In genomic region chr10:49115796-49116508, GRCh38 we compare ENCODE assay signal across 11 cellular contexts. TPM values are rescaled to one million over a fixed set of nuclear protein-coding genes. Genes with fewer than 3 reads are reported as not detected.
A peak's percentile ranks its signal among the peaks of the same experiment; 100 is the strongest.
DNase-seq lines count a peak whose midpoint lies in the region; ATAC-seq and TF ChIP-seq lines count a peak whose summit lies in the region.
"Had no signal": no experiment of that assay in that cellular context is flagged by ENCODE, and none has a peak within 500 bp of the region (broad histone marks: within the 10 kb centered on the region; RNA-seq: fewer than 3 reads in every experiment).

No MANE protein-coding gene starts in this region.

- H3K4me1 Mint-ChIP-seq in neural progenitor cell = peaks cover 20% of the 10 kb centered on the region

- no peak overlapping the region for H3K9ac ChIP-seq in neural progenitor cell

- H3K4me1 ChIP-seq in right cardiac atrium (ENCODE audit: control insufficient read depth, insufficient read depth, low read length) (peaks cover 13% of the 10 kb centered on the region), ectodermal cell (ENCODE audit: control insufficient read depth, insufficient read depth, low read length) (peaks cover 5% of the 10 kb centered on the region), neural progenitor cell (peaks cover 22% of the 10 kb centered on the region), vagina (peaks cover 42% of the 10 kb centered on the region), BE2C (no peaks in the 10 kb centered on the region)

- H3K4me2 ChIP-seq in neural progenitor cell = peak overlapping the region; percentile 58

- H3K4me3 ChIP-seq in right cardiac atrium (ENCODE audit: low read length) (peak overlapping the region; percentile 83), ectodermal cell (ENCODE audit: insufficient read depth, low read depth, low read length) (peak overlapping the region; percentile 20), neural progenitor cell (peak overlapping the region; percentile 32), vagina (peak overlapping the region; percentile 54 to 87), BE2C (ENCODE audit: low read depth, low read length) (no peak overlapping the region)

- H3K9me3 Mint-ChIP-seq in neural progenitor cell = no peaks in the 10 kb centered on the region

- H3K4me3 Mint-ChIP-seq in neural progenitor cell = peak overlapping the region; percentile 77

- H3K27ac Mint-ChIP-seq in neural progenitor cell = no peak overlapping the region

- DNase-seq in right cardiac atrium (no peak), Right ventricle myocardium superior (no peak), neural progenitor cell (ENCODE audit: low spot score) (no peak), vagina (ENCODE audit: extremely low spot score in 2 of 2) (peak; percentile 82 to 94), cerebellar nuclear complex (lab: John Stamatoyannopoulos, UW) (no peak), BE2C (no peak)
- no peak for DNase-seq in activated CD4-positive, alpha-beta T cell treated with anti-CD3 and anti-CD28 coated beads for 4 hours
- DNase-seq: activated effector memory CD4-positive, alpha-beta T cell treated with anti-CD3 and anti-CD28 coated beads, Interleukin-2, amount 50 U/mL, for 16 hours had no signal

- no peaks in the 10 kb centered on the region for H3K79me2 ChIP-seq in neural progenitor cell (ENCODE audit: low read depth)

- H3K36me3 ChIP-seq in ectodermal cell (ENCODE audit: control insufficient read depth, insufficient read depth, low read length) (no peaks in the 10 kb centered on the region), neural progenitor cell (no peaks in the 10 kb centered on the region), vagina (no peaks in the 10 kb centered on the region), BE2C (no peaks in the 10 kb centered on the region)

- TF ChIP-seq CTCF in neural progenitor cell (IDR thresholded peaks at IDR 0.05) (no peak), vagina (IDR thresholded peaks at IDR 0.05) (no peak), BE2C (IDR thresholded peaks at IDR 0.05; ENCODE audit: low read depth, low read length) (no peak)

- ATAC-seq in right cardiac atrium (no peak), Right ventricle myocardium superior (ENCODE audit: poor library complexity) (no peak)

- no peak for TF ChIP-seq POLR2A in vagina (IDR thresholded peaks at IDR 0.05)

- H3K9me3 ChIP-seq in right cardiac atrium (ENCODE audit: control insufficient read depth, low read length) (no peaks in the 10 kb centered on the region), ectodermal cell (ENCODE audit: control insufficient read depth, low read length) (no peaks in the 10 kb centered on the region), neural progenitor cell (ENCODE audit: low read depth) (no peaks in the 10 kb centered on the region), vagina (no peaks in the 10 kb centered on the region), BE2C (no peaks in the 10 kb centered on the region)

- no peaks in the 10 kb centered on the region for H4K20me1 ChIP-seq in neural progenitor cell (ENCODE audit: low read depth)

- peaks cover 13% of the 10 kb centered on the region for H3K27me3 Mint-ChIP-seq in neural progenitor cell (ENCODE audit: insufficient read depth, low read depth)

- intact Hi-C loops in right cardiac atrium (cut with DNase I) = loop anchor here in 2 of 4 donors (10.0 kb wide), 1 partner anchor 111 kb away; no protein-coding TSS in a partner anchor
- intact Hi-C loops in Right ventricle myocardium superior (cut with DNase I) = loop anchor here (10.0 kb wide), 1 partner anchor 111 kb away; no protein-coding TSS in a partner anchor
- intact Hi-C loops in vagina (cut with DNase I) = no loop called here

- 81% methylated on average over 14 of the region's 14 CpGs for WGBS in right cardiac atrium
- WGBS in ectodermal cell, 2 experiments = 84 to 86% methylated on average over 14 of the region's 14 CpGs

- no peaks in the 10 kb centered on the region for H3K27me3 ChIP-seq in right cardiac atrium (ENCODE audit: control insufficient read depth, insufficient read depth)
- H3K27me3 ChIP-seq in ectodermal cell (ENCODE audit: control insufficient read depth, insufficient read depth, low read length, poor library complexity, severe bottlenecking) = peaks cover 19% of the 10 kb centered on the region
- H3K27me3 ChIP-seq in neural progenitor cell = peaks cover 25% of the 10 kb centered on the region
- H3K27me3 ChIP-seq in vagina = no peaks in the 10 kb centered on the region
- peaks cover 5% of the 10 kb centered on the region; the same call in 1 of the 2 replicates for H3K27me3 ChIP-seq in BE2C

- no peak overlapping the region for H2AFZ ChIP-seq in neural progenitor cell (replicated peaks)

- H3K36me3 Mint-ChIP-seq in neural progenitor cell = no peaks in the 10 kb centered on the region

- H3K27ac ChIP-seq in right cardiac atrium (ENCODE audit: low read length) (no peak overlapping the region), ectodermal cell (ENCODE audit: insufficient read depth, low read depth, low read length, poor library complexity, severe bottlenecking) (no peak overlapping the region), neural progenitor cell (no peak overlapping the region), vagina (peak overlapping the region; percentile 69)
- H3K27ac ChIP-seq: epithelial cell of prostate had no signal

- H3F3A ChIP-seq in neural progenitor cell (ENCODE audit: low read depth) = peaks cover 30% of the 10 kb centered on the region

RNA-seq across cellular contexts. Expression of gene VSTM4, which starts 0.6 kb away (rescaled TPM):
- total RNA-seq in right cardiac atrium (10 to 100 TPM; 20.3 to 23.8 (median 22.1) TPM), Right ventricle myocardium superior (22.4 TPM), neural progenitor cell (ENCODE audit: low replicate concordance) (0.92 and 1.2 TPM in 2 replicates), vagina (14.0 TPM)
- 9.9 TPM for polyA plus RNA-seq in right cardiac atrium
- polyA plus RNA-seq in ectodermal cell (2013, experiment 1 of 4) = 1.3 TPM
- 1.7 TPM for polyA plus RNA-seq in ectodermal cell (2013, experiment 2 of 4)
- 1.7 TPM for polyA plus RNA-seq in ectodermal cell (2013, experiment 3 of 4)
- polyA plus RNA-seq in ectodermal cell (2013, experiment 4 of 4) = 1.9 TPM
- 1.0 TPM for polyA plus RNA-seq in BE2C (2012; ENCODE audit: insufficient read depth, insufficient read length, low read depth)

RNA-seq across cellular contexts. Expression of gene FAM170B, which starts 17.9 kb away (rescaled TPM):
- total RNA-seq in right cardiac atrium (not detected), Right ventricle myocardium superior (not detected), neural progenitor cell (ENCODE audit: low replicate concordance) (not detected in 2 replicates), vagina (not detected)
- polyA plus RNA-seq in right cardiac atrium = not detected
- not detected for polyA plus RNA-seq in ectodermal cell (2013, experiment 1 of 4)
- not detected for polyA plus RNA-seq in ectodermal cell (2013, experiment 2 of 4)
- not detected for polyA plus RNA-seq in ectodermal cell (2013, experiment 3 of 4)
- polyA plus RNA-seq in ectodermal cell (2013, experiment 4 of 4) = not detected
- polyA plus RNA-seq in BE2C (2012; ENCODE audit: insufficient read depth, insufficient read length, low read depth) = not detected
- total RNA-seq: mucosa of gallbladder had no signal

Comparison
In these comparisons a context has a peak if more than half of its experiments do, and no peak if none do; other contexts are left out.
1. DNase-seq: peak in vagina (2 of 2); none in right cardiac atrium (0 of 3), Right ventricle myocardium superior (single experiment), neural progenitor cell (single experiment), cerebellar nuclear complex (0 of 2), BE2C (single experiment) and activated CD4-positive, alpha-beta T cell treated with anti-CD3 and anti-CD28 coated beads for 4 hours (0 of 2).